Comparison of ENCODE assay signal across 1 cellular context in the genomic region with DNA sequence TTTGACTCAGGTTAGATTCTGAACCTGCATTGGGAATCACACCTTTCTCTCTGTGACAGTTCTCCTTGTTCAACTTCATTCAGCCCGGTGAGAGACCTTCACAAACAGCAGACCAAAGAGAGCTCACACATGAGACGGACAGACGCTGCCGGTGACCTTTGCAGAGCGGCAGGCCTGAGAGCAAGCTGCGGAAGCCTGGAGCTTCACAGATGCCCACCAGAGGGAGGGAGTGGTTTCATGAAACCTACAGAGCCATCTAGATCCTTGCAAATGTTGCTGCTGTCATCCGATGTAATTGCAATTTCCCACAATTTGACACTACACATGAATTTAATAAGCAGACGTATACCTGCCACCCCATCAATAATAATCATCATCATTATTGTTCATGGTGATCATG.
TF ChIP-seq lines count a peak whose summit lies in the region.

No MANE protein-coding gene starts in this region.

TF ChIP-seq in HepG2, 621 proteins besides CTCF, POLR2A, EP300 and RAD21 (continued from another document):
- TF ChIP-seq, protein P1, sequence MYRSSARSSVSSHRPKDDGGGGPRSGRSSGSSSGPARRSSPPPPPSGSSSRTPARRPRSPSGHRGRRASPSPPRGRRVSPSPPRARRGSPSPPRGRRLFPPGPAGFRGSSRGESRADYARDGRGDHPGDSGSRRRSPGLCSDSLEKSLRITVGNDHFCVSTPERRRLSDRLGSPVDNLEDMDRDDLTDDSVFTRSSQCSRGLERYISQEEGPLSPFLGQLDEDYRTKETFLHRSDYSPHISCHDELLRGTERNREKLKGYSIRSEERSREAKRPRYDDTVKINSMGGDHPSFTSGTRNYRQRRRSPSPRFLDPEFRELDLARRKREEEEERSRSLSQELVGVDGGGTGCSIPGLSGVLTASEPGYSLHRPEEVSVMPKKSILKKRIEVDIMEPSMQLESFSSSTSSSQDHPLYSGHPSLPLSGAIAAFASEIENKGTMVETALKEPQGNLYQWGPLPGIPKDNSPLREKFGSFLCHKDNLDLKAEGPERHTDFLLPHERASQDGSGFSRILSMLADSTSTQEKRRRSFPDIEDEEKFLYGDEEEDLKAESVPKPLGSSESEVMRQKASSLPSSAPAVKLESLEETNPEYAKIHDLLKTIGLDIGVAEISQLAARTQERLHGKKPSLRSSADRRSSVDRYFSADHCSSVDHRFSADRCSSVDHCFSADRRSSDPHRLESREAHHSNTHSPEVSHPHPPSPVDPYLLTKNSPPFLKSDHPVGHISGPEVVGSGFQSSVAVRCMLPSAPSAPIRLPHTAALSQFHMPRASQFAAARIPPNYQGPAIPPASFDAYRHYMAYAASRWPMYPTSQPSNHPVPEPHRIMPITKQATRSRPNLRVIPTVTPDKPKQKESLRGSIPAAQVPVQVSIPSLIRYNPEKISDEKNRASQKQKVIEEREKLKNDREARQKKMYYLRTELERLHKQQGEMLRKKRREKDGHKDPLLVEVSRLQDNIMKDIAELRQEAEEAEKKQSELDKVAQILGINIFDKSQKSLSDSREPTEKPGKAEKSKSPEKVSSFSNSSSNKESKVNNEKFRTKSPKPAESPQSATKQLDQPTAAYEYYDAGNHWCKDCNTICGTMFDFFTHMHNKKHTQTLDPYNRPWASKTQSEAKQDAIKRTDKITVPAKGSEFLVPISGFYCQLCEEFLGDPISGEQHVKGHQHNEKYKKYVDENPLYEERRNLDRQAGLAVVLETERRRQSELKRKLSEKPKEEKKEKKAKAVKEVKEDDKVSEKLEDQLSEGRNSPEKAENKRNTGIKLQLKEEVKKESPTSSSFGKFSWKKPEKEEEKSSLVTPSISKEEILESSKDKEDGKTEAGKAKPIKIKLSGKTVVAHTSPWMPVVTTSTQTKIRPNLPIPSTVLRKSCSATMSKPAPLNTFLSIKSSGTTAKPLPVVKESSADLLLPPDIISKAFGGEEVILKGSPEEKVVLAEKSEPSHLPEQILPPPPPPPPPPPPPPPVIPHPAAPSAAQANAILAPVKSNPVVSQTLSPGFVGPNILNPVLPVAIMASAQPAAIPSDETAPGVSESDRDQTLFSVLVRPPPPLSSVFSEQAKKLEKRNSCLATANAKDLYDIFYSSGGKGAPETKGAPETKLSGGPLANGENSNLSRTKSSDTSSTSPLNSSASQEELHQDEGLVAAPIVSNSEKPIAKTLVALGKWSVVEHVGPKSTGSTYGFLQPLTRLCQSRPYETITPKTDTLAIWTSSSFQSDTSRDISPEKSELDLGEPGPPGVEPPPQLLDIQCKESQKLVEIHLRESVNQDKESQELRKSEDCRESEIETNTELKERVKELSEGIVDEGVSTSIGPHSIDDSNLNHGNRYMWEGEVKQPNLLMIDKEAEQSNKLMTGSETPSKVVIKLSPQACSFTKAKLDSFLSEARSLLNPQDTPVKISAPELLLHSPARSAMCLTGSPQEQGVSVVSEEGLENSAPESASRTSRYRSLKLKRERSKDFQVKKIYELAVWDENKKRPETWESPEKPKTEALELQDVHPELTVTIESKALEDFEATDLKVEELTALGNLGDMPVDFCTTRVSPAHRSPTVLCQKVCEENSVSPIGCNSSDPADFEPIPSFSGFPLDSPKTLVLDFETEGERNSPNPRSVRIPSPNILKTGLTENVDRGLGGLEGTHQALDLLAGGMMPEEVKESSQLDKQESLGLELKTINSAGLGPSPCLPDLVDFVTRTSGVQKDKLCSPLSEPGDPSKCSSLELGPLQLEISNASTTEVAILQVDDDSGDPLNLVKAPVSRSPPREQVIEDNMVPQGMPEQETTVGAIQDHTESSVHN (CRISPR knock-in tag; IDR thresholded peaks at IDR 0.05) = no peak
- TF ChIP-seq TARDBP (CRISPR knock-in tag; IDR thresholded peaks at IDR 0.05) (no peak), ZNF253 (CRISPR knock-in tag; IDR thresholded peaks at IDR 0.05; ENCODE audit: borderline replicate concordance) (no peak), TAF1 (CRISPR knock-in tag; IDR thresholded peaks at IDR 0.05) (no peak), SUZ12 (IDR thresholded peaks at IDR 0.05; ENCODE audit: low read depth, low read length) (no peak), KAT7 (CRISPR knock-in tag; IDR thresholded peaks at IDR 0.05; ENCODE audit: borderline replicate concordance) (no peak), AHR (CRISPR knock-in tag; IDR thresholded peaks at IDR 0.05) (no peak), ZNF841 (CRISPR knock-in tag; IDR thresholded peaks at IDR 0.05; ENCODE audit: borderline replicate concordance) (no peak), SAP130 (CRISPR knock-in tag; IDR thresholded peaks at IDR 0.05; ENCODE audit: low read depth) (no peak), RXRA (CRISPR knock-in tag; IDR thresholded peaks at IDR 0.05) (no peak), ZBTB20 (CRISPR knock-in tag; IDR thresholded peaks at IDR 0.05; ENCODE audit: borderline replicate concordance, low read depth) (no peak)
- TF ChIP-seq, protein P2, sequence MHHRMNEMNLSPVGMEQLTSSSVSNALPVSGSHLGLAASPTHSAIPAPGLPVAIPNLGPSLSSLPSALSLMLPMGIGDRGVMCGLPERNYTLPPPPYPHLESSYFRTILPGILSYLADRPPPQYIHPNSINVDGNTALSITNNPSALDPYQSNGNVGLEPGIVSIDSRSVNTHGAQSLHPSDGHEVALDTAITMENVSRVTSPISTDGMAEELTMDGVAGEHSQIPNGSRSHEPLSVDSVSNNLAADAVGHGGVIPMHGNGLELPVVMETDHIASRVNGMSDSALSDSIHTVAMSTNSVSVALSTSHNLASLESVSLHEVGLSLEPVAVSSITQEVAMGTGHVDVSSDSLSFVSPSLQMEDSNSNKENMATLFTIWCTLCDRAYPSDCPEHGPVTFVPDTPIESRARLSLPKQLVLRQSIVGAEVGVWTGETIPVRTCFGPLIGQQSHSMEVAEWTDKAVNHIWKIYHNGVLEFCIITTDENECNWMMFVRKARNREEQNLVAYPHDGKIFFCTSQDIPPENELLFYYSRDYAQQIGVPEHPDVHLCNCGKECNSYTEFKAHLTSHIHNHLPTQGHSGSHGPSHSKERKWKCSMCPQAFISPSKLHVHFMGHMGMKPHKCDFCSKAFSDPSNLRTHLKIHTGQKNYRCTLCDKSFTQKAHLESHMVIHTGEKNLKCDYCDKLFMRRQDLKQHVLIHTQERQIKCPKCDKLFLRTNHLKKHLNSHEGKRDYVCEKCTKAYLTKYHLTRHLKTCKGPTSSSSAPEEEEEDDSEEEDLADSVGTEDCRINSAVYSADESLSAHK (CRISPR knock-in tag; IDR thresholded peaks at IDR 0.05; ENCODE audit: borderline replicate concordance) = no peak
- TF ChIP-seq, protein P3, sequence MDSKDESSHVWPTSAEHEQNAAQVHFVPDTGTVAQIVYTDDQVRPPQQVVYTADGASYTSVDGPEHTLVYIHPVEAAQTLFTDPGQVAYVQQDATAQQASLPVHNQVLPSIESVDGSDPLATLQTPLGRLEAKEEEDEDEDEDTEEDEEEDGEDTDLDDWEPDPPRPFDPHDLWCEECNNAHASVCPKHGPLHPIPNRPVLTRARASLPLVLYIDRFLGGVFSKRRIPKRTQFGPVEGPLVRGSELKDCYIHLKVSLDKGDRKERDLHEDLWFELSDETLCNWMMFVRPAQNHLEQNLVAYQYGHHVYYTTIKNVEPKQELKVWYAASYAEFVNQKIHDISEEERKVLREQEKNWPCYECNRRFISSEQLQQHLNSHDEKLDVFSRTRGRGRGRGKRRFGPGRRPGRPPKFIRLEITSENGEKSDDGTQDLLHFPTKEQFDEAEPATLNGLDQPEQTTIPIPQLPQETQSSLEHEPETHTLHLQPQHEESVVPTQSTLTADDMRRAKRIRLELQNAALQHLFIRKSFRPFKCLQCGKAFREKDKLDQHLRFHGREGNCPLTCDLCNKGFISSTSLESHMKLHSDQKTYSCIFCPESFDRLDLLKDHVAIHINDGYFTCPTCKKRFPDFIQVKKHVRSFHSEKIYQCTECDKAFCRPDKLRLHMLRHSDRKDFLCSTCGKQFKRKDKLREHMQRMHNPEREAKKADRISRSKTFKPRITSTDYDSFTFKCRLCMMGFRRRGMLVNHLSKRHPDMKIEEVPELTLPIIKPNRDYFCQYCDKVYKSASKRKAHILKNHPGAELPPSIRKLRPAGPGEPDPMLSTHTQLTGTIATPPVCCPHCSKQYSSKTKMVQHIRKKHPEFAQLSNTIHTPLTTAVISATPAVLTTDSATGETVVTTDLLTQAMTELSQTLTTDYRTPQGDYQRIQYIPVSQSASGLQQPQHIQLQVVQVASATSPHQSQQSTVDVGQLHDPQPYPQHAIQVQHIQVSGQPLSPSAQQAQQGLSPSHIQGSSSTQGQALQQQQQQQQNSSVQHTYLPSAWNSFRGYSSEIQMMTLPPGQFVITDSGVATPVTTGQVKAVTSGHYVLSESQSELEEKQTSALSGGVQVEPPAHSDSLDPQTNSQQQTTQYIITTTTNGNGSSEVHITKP (CRISPR knock-in tag; IDR thresholded peaks at IDR 0.05; ENCODE audit: low read depth) = no peak
- TF ChIP-seq, protein P4, sequence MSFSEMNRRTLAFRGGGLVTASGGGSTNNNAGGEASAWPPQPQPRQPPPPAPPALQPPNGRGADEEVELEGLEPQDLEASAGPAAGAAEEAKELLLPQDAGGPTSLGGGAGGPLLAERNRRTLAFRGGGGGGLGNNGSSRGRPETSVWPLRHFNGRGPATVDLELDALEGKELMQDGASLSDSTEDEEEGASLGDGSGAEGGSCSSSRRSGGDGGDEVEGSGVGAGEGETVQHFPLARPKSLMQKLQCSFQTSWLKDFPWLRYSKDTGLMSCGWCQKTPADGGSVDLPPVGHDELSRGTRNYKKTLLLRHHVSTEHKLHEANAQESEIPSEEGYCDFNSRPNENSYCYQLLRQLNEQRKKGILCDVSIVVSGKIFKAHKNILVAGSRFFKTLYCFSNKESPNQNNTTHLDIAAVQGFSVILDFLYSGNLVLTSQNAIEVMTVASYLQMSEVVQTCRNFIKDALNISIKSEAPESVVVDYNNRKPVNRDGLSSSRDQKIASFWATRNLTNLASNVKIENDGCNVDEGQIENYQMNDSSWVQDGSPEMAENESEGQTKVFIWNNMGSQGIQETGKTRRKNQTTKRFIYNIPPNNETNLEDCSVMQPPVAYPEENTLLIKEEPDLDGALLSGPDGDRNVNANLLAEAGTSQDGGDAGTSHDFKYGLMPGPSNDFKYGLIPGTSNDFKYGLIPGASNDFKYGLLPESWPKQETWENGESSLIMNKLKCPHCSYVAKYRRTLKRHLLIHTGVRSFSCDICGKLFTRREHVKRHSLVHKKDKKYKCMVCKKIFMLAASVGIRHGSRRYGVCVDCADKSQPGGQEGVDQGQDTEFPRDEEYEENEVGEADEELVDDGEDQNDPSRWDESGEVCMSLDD (CRISPR knock-in tag; IDR thresholded peaks at IDR 0.05; ENCODE audit: borderline replicate concordance) = no peak
- TF ChIP-seq, protein P5, sequence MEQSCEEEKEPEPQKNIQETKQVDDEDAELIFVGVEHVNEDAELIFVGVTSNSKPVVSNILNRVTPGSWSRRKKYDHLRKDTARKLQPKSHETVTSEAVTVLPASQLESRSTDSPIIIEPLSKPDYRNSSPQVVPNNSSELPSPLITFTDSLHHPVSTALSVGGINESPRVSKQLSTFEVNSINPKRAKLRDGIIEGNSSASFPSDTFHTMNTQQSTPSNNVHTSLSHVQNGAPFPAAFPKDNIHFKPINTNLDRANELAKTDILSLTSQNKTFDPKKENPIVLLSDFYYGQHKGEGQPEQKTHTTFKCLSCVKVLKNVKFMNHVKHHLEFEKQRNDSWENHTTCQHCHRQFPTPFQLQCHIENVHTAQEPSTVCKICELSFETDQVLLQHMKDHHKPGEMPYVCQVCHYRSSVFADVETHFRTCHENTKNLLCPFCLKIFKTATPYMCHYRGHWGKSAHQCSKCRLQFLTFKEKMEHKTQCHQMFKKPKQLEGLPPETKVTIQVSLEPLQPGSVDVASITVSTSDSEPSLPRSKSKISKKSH (CRISPR knock-in tag; IDR thresholded peaks at IDR 0.05; ENCODE audit: borderline replicate concordance) = no peak
- TF ChIP-seq, protein P6, sequence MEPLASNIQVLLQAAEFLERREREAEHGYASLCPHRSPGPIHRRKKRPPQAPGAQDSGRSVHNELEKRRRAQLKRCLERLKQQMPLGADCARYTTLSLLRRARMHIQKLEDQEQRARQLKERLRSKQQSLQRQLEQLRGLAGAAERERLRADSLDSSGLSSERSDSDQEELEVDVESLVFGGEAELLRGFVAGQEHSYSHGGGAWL (CRISPR knock-in tag; IDR thresholded peaks at IDR 0.05) = no peak
